20 cellular contexts compared by ENCODE assay signal in the genomic region with DNA sequence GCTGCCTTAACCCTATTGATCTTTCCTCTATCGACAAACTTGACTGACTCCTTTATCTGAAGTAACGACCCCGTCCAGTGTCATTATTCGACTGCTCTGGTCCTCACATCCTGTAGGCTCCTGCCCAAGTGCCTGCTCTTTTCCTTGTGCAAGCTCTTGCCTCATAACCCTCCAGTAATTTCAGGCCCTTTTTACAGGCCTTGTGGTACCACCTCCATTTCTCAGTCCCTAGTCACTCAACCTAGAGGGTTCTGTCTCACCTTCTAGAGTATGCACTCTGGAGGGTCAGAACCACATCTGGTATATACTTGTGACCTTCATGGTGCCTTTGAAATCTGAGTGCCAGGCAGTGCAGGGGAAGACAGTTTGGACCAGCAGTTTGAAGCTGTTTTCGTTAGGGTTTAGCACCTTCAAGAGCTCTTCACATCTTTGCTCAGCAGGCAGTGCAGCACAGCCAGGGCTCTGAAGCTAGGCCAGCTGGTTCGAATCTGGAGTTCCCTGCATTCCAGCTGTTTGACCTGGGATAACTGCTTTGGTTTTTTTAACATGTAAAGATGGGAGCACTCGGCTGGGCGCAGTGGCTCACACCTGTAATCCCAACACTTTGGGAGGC. TPM values are rescaled to one million over a fixed set of nuclear protein-coding genes. Genes with fewer than 3 reads are reported as not detected.
DNase-seq lines count a peak whose midpoint lies in the region; ATAC-seq and TF ChIP-seq lines count a peak whose summit lies in the region.
"Had no signal": no experiment of that assay in that cellular context is flagged by ENCODE, and none has a peak within 500 bp of the region (broad histone marks: within the 10 kb centered on the region; RNA-seq: fewer than 3 reads in every experiment).

No MANE protein-coding gene starts in this region.

- no peak for DNase-seq in stimulated activated naive CD8-positive, alpha-beta T cell treated with anti-CD3 and anti-CD28 coated beads, Interleukin-15, Interleukin-2, amounts not matched to agents 100 U/mL and 50 U/mL, for 24 hours
- DNase-seq in NT2/D1 (ENCODE audit: low read depth, low spot score) (no peak), T-cell (no peak)
- DNase-seq in activated naive CD4-positive, alpha-beta T cell treated with anti-CD3 and anti-CD28 coated beads, Interleukin-2, amount 50 U/mL, for 16 hours: no peak
- DNase-seq: activated CD4-positive, alpha-beta T cell treated with anti-CD3 and anti-CD28 coated beads, Interleukin-2, amount 50 U/mL, for 48 hours; adrenal gland; effector memory CD8-positive, alpha-beta T cell; hypothalamus; KG1; left cardiac atrium; NCI-H1092; NCI-H2171; stimulated activated CD4-positive, alpha-beta T cell treated with anti-CD3 and anti-CD28 coated beads, Interleukin-4, amount 100 ng/mL, for 4 hours; stimulated activated CD8-positive, alpha-beta memory T cell treated with anti-CD3 and anti-CD28 coated beads, Interleukin-4, amount 100 ng/mL, for 48 hours; testis had no signal

- H3K36me3 Mint-ChIP-seq in stimulated activated naive CD8-positive, alpha-beta T cell treated with anti-CD3 and anti-CD28 coated beads, Interleukin-15, Interleukin-2, amounts not matched to agents 100 ng/mL and 50 ng/mL, for 24 hours (ENCODE audit: low read depth): peaks cover 49% of the 10 kb centered on the region
- H3K36me3 Mint-ChIP-seq in nephron (ENCODE audit: low read depth) (peaks cover 46% of the 10 kb centered on the region), T-cell (peaks cover 22% of the 10 kb centered on the region)

- H3K9me3 ChIP-seq in NT2/D1 (ENCODE audit: insufficient read depth, low read length): no peaks in the 10 kb centered on the region
- H3K9me3 ChIP-seq: adrenal gland, neutrophil, testis had no signal

- peak overlapping the region; percentile 26 for H3K27ac Mint-ChIP-seq in stimulated activated naive CD8-positive, alpha-beta T cell treated with anti-CD3 and anti-CD28 coated beads, Interleukin-15, Interleukin-2, amounts not matched to agents 100 ng/mL and 50 ng/mL, for 24 hours
- H3K27ac Mint-ChIP-seq in nephron: peak overlapping the region; percentile 6 to 59 (median 45)
- no peak overlapping the region for H3K27ac Mint-ChIP-seq in T-cell
- H3K27ac Mint-ChIP-seq: B cell had no signal

- H3K36me3 ChIP-seq in NT2/D1 (ENCODE audit: insufficient read depth, insufficient read length, low read length): peaks cover 77% of the 10 kb centered on the region

- H3K4me3 ChIP-seq in NT2/D1 (ENCODE audit: insufficient read length, low read depth): no peak overlapping the region
- H3K4me3 ChIP-seq: adrenal gland, testis had no signal

- ATAC-seq in stimulated activated naive CD8-positive, alpha-beta T cell treated with anti-CD3 and anti-CD28 coated beads, Interleukin-15, Interleukin-2, amounts not matched to agents 100 U/mL and 50 U/mL, for 24 hours: no peak
- ATAC-seq in HG03571 (IDR thresholded peaks at IDR 0.05; ENCODE audit: unreplicated experiment) (no peak), T-cell (replicated peaks in 1 of 4) (no peak)
- ATAC-seq: effector memory CD8-positive, alpha-beta T cell had no signal

- peak overlapping the region; percentile 1 for H3K9ac ChIP-seq in NT2/D1 (ENCODE audit: insufficient read length, low read depth)

- H3K4me1 Mint-ChIP-seq in stimulated activated naive CD8-positive, alpha-beta T cell treated with anti-CD3 and anti-CD28 coated beads, Interleukin-15, Interleukin-2, amounts not matched to agents 100 ng/mL and 50 ng/mL, for 24 hours (ENCODE audit: low read depth): peaks cover 24% of the 10 kb centered on the region
- H3K4me1 Mint-ChIP-seq in nephron (peaks cover 22% of the 10 kb centered on the region), T-cell (peaks cover 28 to 39% (median 39%) of the 10 kb centered on the region in 3 donors)

- no peak overlapping the region for H3K4me3 Mint-ChIP-seq in stimulated activated naive CD8-positive, alpha-beta T cell treated with anti-CD3 and anti-CD28 coated beads, Interleukin-15, Interleukin-2, amounts not matched to agents 100 ng/mL and 50 ng/mL, for 24 hours
- H3K4me3 Mint-ChIP-seq in nephron: no peak overlapping the region
- no peak overlapping the region for H3K4me3 Mint-ChIP-seq in T-cell
- H3K4me3 Mint-ChIP-seq: B cell; effector memory CD8-positive, alpha-beta T cell had no signal

- POLR2A ChIA-PET in T-cell (lab: Charles Lee): interaction anchor here in 1 of 2 donors (0.6 kb wide), 1 partner anchor 1078 kb away, joined by 4 read pairs; no protein-coding TSS in a partner anchor

- peaks cover 3% of the 10 kb centered on the region for H3K4me1 ChIP-seq in NT2/D1 (ENCODE audit: insufficient read depth, insufficient read length)

- no peaks in the 10 kb centered on the region for H3K9me3 Mint-ChIP-seq in stimulated activated naive CD8-positive, alpha-beta T cell treated with anti-CD3 and anti-CD28 coated beads, Interleukin-15, Interleukin-2, amounts not matched to agents 100 ng/mL and 50 ng/mL, for 24 hours
- H3K9me3 Mint-ChIP-seq in nephron (no peaks in the 10 kb centered on the region), T-cell (no peaks in the 10 kb centered on the region)
- H3K9me3 Mint-ChIP-seq: effector memory CD8-positive, alpha-beta T cell had no signal

- TF ChIP-seq CTCF in nephron (IDR thresholded peaks at IDR 0.05; ENCODE audit: unreplicated experiment in 3 of 3): no peak

- H3K27me3 ChIP-seq in NT2/D1 (ENCODE audit: insufficient read depth, insufficient read length): no peaks in the 10 kb centered on the region
- H3K27me3 ChIP-seq: adrenal gland, neutrophil, testis had no signal

- no peaks in the 10 kb centered on the region for H3K27me3 Mint-ChIP-seq in stimulated activated naive CD8-positive, alpha-beta T cell treated with anti-CD3 and anti-CD28 coated beads, Interleukin-15, Interleukin-2, amounts not matched to agents 100 ng/mL and 50 ng/mL, for 24 hours
- H3K27me3 Mint-ChIP-seq in nephron (ENCODE audit: low read depth) (no peaks in the 10 kb centered on the region), T-cell (no peaks in the 10 kb centered on the region)
- H3K27me3 Mint-ChIP-seq: B cell; effector memory CD8-positive, alpha-beta T cell had no signal

- CTCF ChIA-PET in T-cell (lab: Charles Lee): no interaction called here

RNA-seq across cellular contexts. Expression of a gene that starts 11.2 kb away (rescaled TPM):
- total RNA-seq in T-cell: 10 to 100 TPM; 36.5 to 80.2 (median 68.7) TPM

RNA-seq across cellular contexts. Expression of a gene that starts 12.1 kb away (rescaled TPM):
- 10 to 100 TPM; 51.2 to 81.8 (median 73.0) TPM for total RNA-seq in T-cell

RNA-seq across cellular contexts. Expression of a gene that starts 25.9 kb away (rescaled TPM):
- under 1 TPM in 3 of 5 donors, not detected in 2; 0.47 to 0.72 (median 0.54) TPM for total RNA-seq in T-cell

RNA-seq across cellular contexts. Expression of a gene that starts 36.0 kb away (rescaled TPM):
- 10 to 100 TPM; 11.8 to 30.6 (median 19.8) TPM for total RNA-seq in T-cell

Comparison
In these comparisons a context has a peak if more than half of its experiments do, and no peak if none do; other contexts are left out.
1. H3K27ac Mint-ChIP-seq: peak in stimulated activated naive CD8-positive, alpha-beta T cell treated with anti-CD3 and anti-CD28 coated beads, Interleukin-15, Interleukin-2, amounts not matched to agents 100 ng/mL and 50 ng/mL, for 24 hours (single experiment) and nephron (3 of 3); none in T-cell (0 of 2).